ENCODE assay signal across 8 cellular contexts in genomic region chr21:36504067-36505058, GRCh38.
A peak's percentile ranks its signal among the peaks of the same experiment; 100 is the strongest.
DNase-seq lines count a peak whose midpoint lies in the region; ATAC-seq, FAIRE-seq and TF ChIP-seq lines count a peak whose summit lies in the region.

No MANE protein-coding gene starts in this region.

- FAIRE-seq in GM18507 (lab: Jason Lieb, UNC) = peak; percentile 65

- TF ChIP-seq CTCF in C4-2B (conservative IDR thresholded peaks at IDR 0.05) = peak; percentile 85

- H3K27ac ChIP-seq in C4-2B = no peak overlapping the region

- ATAC-seq in GM18867 (IDR thresholded peaks at IDR 0.05; ENCODE audit: unreplicated experiment) = no peak

- DNase-seq in GM18507 (ENCODE audit: extremely low spot score, insufficient read length, low read depth) (no peak), NOMO-1 treated with DMSO at 0.1 percent for 48 hours (lab: John Stamatoyannopoulos, UW; ENCODE audit: unreplicated experiment) (peak; percentile 40), amniotic epithelial cell (ENCODE audit: low read depth) (peak; percentile 39), iPS-NIHi7 (ENCODE audit: extremely low spot score) (peak; percentile 35)
- peak; percentile 25 for DNase-seq in stimulated activated CD4-positive, alpha-beta T cell treated with anti-CD3 and anti-CD28 coated beads, Interleukin-2, amount 100 ng/mL, for 4 hours (ENCODE audit: low read depth)
- DNase-seq in NK-92 treated with Interleukin-12 subunit alpha and Interleukin-12 subunit beta, amount 100 ng/mL, for 24 hours (lab: John Stamatoyannopoulos, UW) = no peak

Comparison
In these comparisons a context has a peak if more than half of its experiments do, and no peak if none do; other contexts are left out.
1. DNase-seq: peak in NOMO-1 treated with DMSO at 0.1 percent for 48 hours (single experiment), amniotic epithelial cell (single experiment), iPS-NIHi7 (single experiment) and stimulated activated CD4-positive, alpha-beta T cell treated with anti-CD3 and anti-CD28 coated beads, Interleukin-2, amount 100 ng/mL, for 4 hours (single experiment); none in GM18507 (single experiment) and NK-92 treated with Interleukin-12 subunit alpha and Interleukin-12 subunit beta, amount 100 ng/mL, for 24 hours (single experiment).